In genomic region chr6:149544646-149545257, GRCh38 we compare ENCODE assay signal across 1 cellular context.
TF ChIP-seq lines count a peak whose summit lies in the region.

No MANE protein-coding gene starts in this region.

TF ChIP-seq in H1, 55 proteins besides CTCF, POLR2A, EP300 and RAD21:
- TF ChIP-seq SP1 (IDR thresholded peaks at IDR 0.05; ENCODE audit: low read depth, low read length): no peak
- no peak for TF ChIP-seq MAX (IDR thresholded peaks at IDR 0.05)
- no peak for TF ChIP-seq MAFK (IDR thresholded peaks at IDR 0.05; ENCODE audit: low read depth, low read length)
- TF ChIP-seq TAF1 (IDR thresholded peaks at IDR 0.05; ENCODE audit: low read depth, low read length): no peak
- no peak for TF ChIP-seq HDAC2 (IDR thresholded peaks at IDR 0.05; ENCODE audit: borderline replicate concordance in 1 of 2, low read depth in 2 of 2, low read length in 2 of 2)
